14 cellular contexts compared by ENCODE assay signal in the genomic region with DNA sequence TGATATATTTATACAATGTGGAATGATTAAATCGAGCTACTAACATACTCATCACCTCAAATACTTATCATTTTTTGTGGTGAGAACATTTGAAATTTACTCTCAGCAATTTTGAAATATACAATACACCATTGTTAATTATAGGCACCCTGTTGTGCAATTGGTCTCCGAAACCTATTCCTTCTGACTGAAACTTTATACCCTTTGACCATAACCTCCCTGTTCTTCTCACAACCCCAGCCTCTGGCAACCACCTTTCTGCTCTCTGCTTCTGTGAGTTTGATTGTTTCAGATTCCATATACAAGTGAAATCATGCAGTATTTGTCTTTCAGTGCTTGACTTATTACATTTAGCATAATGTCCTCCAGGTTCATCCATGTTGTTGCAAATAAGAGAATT. TPM values are rescaled to one million over a fixed set of nuclear protein-coding genes. Genes with fewer than 3 reads are reported as not detected.
DNase-seq lines count a peak whose midpoint lies in the region; ATAC-seq and TF ChIP-seq lines count a peak whose summit lies in the region.
"Had no signal": no experiment of that assay in that cellular context is flagged by ENCODE, and none has a peak within 500 bp of the region (broad histone marks: within the 10 kb centered on the region; RNA-seq: fewer than 3 reads in every experiment).

No MANE protein-coding gene starts in this region.

- no peak overlapping the region for H2BK15ac ChIP-seq in IMR-90 (ENCODE audit: low read depth, low read length)

- no peaks in the 10 kb centered on the region for H3K27me3 Mint-ChIP-seq in Calu3 (ENCODE audit: unreplicated experiment)

- no peak overlapping the region for H4K5ac ChIP-seq in IMR-90 (ENCODE audit: low read depth, low read length)

- H2AK9ac ChIP-seq in IMR-90 (replicated peaks; ENCODE audit: low read depth, low read length, poor library complexity), result no peak overlapping the region

- no peak overlapping the region for H2AFZ ChIP-seq in IMR-90 (replicated peaks; ENCODE audit: low read length, poor library complexity)
- H2AFZ ChIP-seq: GM23338 had no signal

- no peak overlapping the region for H3K4me3 ChIP-seq in IMR-90 (ENCODE audit: insufficient read depth, low read depth, low read length)
- no peak overlapping the region for H3K4me3 ChIP-seq in gastrocnemius medialis
- no peak overlapping the region for H3K4me3 ChIP-seq in left lung
- H3K4me3 ChIP-seq: A549, BLaER1, GM23338 had no signal

- POLR2A ChIA-PET in IMR-90 (lab: Charles Lee; ENCODE audit: unreplicated experiment), result no interaction called here

- H3K36me3 ChIP-seq in IMR-90 (ENCODE audit: control insufficient read depth, insufficient read depth, low read length) (no peaks in the 10 kb centered on the region), gastrocnemius medialis (no peaks in the 10 kb centered on the region), left lung (no peaks in the 10 kb centered on the region)
- H3K36me3 ChIP-seq: BLaER1 had no signal

- H3K4ac ChIP-seq in IMR-90 (ENCODE audit: low read depth, low read length), result no peak overlapping the region

- dilution Hi-C loops in IMR-90 (cut with HindIII; ENCODE audit: low sequenced_read_pairs, unreplicated experiment), result no loop called here

- H3K9me1 ChIP-seq in IMR-90 (ENCODE audit: insufficient read depth, low read length), result no peaks in the 10 kb centered on the region

- no peaks in the 10 kb centered on the region for H4K20me1 ChIP-seq in IMR-90 (ENCODE audit: insufficient read depth, low read length)
- H4K20me1 ChIP-seq: BLaER1 had no signal

- H3K9me3 Mint-ChIP-seq in Calu3 (ENCODE audit: low read depth, unreplicated experiment), result no peaks in the 10 kb centered on the region
- H3K9me3 Mint-ChIP-seq: CD4-positive, CD25-positive, alpha-beta regulatory T cell; GM23338 had no signal

- H2BK20ac ChIP-seq in IMR-90 (ENCODE audit: low read depth, low read length), result no peak overlapping the region

- H3K27me3 ChIP-seq in IMR-90 (ENCODE audit: control insufficient read depth, insufficient read depth, low read length) (peaks cover 24% of the 10 kb centered on the region), gastrocnemius medialis (no peaks in the 10 kb centered on the region), left lung (peaks cover 0 to 4% of the 10 kb centered on the region in 2 donors)
- H3K27me3 ChIP-seq: BLaER1 had no signal

- H3K4me3 Mint-ChIP-seq in Calu3 (ENCODE audit: low read depth, unreplicated experiment), result no peak overlapping the region
- H3K4me3 Mint-ChIP-seq: CD4-positive, CD25-positive, alpha-beta regulatory T cell; GM23338 had no signal

- H3K4me2 ChIP-seq in IMR-90 (ENCODE audit: low read depth, low read length), result no peak overlapping the region
- H3K4me2 ChIP-seq: A549, BLaER1, GM23338 had no signal

- H3K14ac ChIP-seq in IMR-90 (replicated peaks; ENCODE audit: low read depth, low read length), result no peak overlapping the region

- no peak overlapping the region for H2AK5ac ChIP-seq in IMR-90 (ENCODE audit: low read depth, low read length)

- no peaks in the 10 kb centered on the region for H3K4me1 Mint-ChIP-seq in Calu3 (ENCODE audit: low read depth, unreplicated experiment)
- H3K4me1 Mint-ChIP-seq: CD4-positive, CD25-positive, alpha-beta regulatory T cell; GM23338 had no signal

- no peak overlapping the region for H3K56ac ChIP-seq in IMR-90 (ENCODE audit: extremely low read depth, insufficient read depth, low read length)

- no peak overlapping the region for H3K9ac ChIP-seq in IMR-90 (ENCODE audit: low read depth, low read length)
- H3K9ac ChIP-seq: BLaER1 had no signal

- no peak overlapping the region for H3K23ac ChIP-seq in IMR-90 (ENCODE audit: low read depth, low read length)

- H4K8ac ChIP-seq in IMR-90 (ENCODE audit: low read depth in 2 of 2, low read length in 2 of 2), result no peak overlapping the region

- peak overlapping the region; percentile 25 for H3K27ac Mint-ChIP-seq in Calu3 (ENCODE audit: unreplicated experiment)
- H3K27ac Mint-ChIP-seq: CD4-positive, CD25-positive, alpha-beta regulatory T cell; GM23338 had no signal

- no CpG with 5 or more reads among the region's 2 CpGs for WGBS in IMR-90 (ENCODE audit: extremely low coverage in 2 of 2, insufficient read length in 1 of 2), 2 experiments

- in situ Hi-C loops in IMR-90 (cut with MboI; ENCODE audit: low sequenced_read_pairs) (no loop called here), gastrocnemius medialis (cut with MboI; ENCODE audit: low sequenced_read_pairs in 4 of 4) (no loop called here)

- no peak for ATAC-seq in IMR-90 (ENCODE audit: low read depth)
- peak; percentile 82 to 84 for ATAC-seq in gastrocnemius medialis
- ATAC-seq in GM18870 (IDR thresholded peaks at IDR 0.05; ENCODE audit: unreplicated experiment), result no peak
- no peak for ATAC-seq in left lung
- ATAC-seq: A549, GM23338 had no signal

- H3K36me3 Mint-ChIP-seq in Calu3 (ENCODE audit: insufficient read depth, unreplicated experiment), result no peaks in the 10 kb centered on the region

- no peak for TF ChIP-seq POLR2A in IMR-90 (IDR thresholded peaks at IDR 0.05; ENCODE audit: low read depth, low read length)
- no peak for TF ChIP-seq POLR2A in gastrocnemius medialis (IDR thresholded peaks at IDR 0.05)

- TF ChIP-seq RAD21 in IMR-90 (IDR thresholded peaks at IDR 0.05; ENCODE audit: low read length), result no peak

- no peak overlapping the region for H3K18ac ChIP-seq in IMR-90 (ENCODE audit: low read depth, low read length)

- DNase-seq in Calu3 (peak; percentile 27), IMR-90 (no peak), epithelial cell of prostate (ENCODE audit: low read depth, low spot score) (peak; percentile 34), gastrocnemius medialis (no peak), iPS-NIHi7 (ENCODE audit: extremely low spot score) (no peak), left lung (no peak)
- DNase-seq: AML-193; CD4-positive, CD25-positive, alpha-beta regulatory T cell; DMS 273 treated with DMSO at 0.1 percent for 48 hours; H7 had no signal

- H3K79me1 ChIP-seq in IMR-90 (ENCODE audit: low read depth in 1 of 2, low read length in 2 of 2), result no peaks in the 10 kb centered on the region

- CTCF ChIA-PET in Calu3 (lab: Charles Lee), result no interaction called here
- CTCF ChIA-PET in IMR-90 (lab: Yijun Ruan, JAX), result no interaction called here

- intact Hi-C loops in Calu3 (cut with micrococcal nuclease; ENCODE audit: unreplicated experiment), result no loop called here
- intact Hi-C loops in IMR-90 (cut with micrococcal nuclease), result no loop called here
- intact Hi-C loops in gastrocnemius medialis (cut with DNase I; ENCODE audit: low total_unique reads), result no loop called here
- intact Hi-C loops in left lung (cut with DNase I), result no loop called here

- H4K91ac ChIP-seq in IMR-90 (ENCODE audit: insufficient read depth, low read depth, low read length), result no peak overlapping the region

- H3K4me1 ChIP-seq in IMR-90 (ENCODE audit: control insufficient read depth, insufficient read depth, low read length), result no peaks in the 10 kb centered on the region
- H3K4me1 ChIP-seq in gastrocnemius medialis, result peaks cover 0 to 7% of the 10 kb centered on the region in 2 donors
- H3K4me1 ChIP-seq in left lung, result no peaks in the 10 kb centered on the region
- H3K4me1 ChIP-seq: A549, BLaER1 had no signal

- TF ChIP-seq CTCF in Calu3 (IDR thresholded peaks at IDR 0.05; ENCODE audit: unreplicated experiment) (no peak), IMR-90 (conservative IDR thresholded peaks at IDR 0.05; ENCODE audit: low read depth, low read length) (no peak), gastrocnemius medialis (IDR thresholded peaks at IDR 0.05 in 4 of 5, conservative IDR thresholded peaks at IDR 0.05 in 1 of 5) (no peak), left lung (IDR thresholded peaks at IDR 0.05) (no peak)

- BruUV-seq in Calu3 (replicated peaks; lab: Mats Ljungman, UMichigan) (no TSS peak), IMR-90 (replicated peaks; lab: Mats Ljungman, UMichigan) (no TSS peak)

- H3K27ac ChIP-seq in IMR-90 (ENCODE audit: insufficient read depth, low read length) (no peak overlapping the region), epithelial cell of prostate (no peak overlapping the region), gastrocnemius medialis (no peak overlapping the region), left lung (no peak overlapping the region)
- H3K27ac ChIP-seq: A549, BLaER1 had no signal

- no peak overlapping the region for H2BK120ac ChIP-seq in IMR-90 (ENCODE audit: low read depth, low read length)

- no peak overlapping the region for H2BK5ac ChIP-seq in IMR-90 (ENCODE audit: low read depth, low read length, poor library complexity, severe bottlenecking)

- H3K9me3 ChIP-seq in IMR-90 (ENCODE audit: control insufficient read depth, insufficient read depth, low read length) (no peaks in the 10 kb centered on the region), gastrocnemius medialis (no peaks in the 10 kb centered on the region), left lung (no peaks in the 10 kb centered on the region)
- H3K9me3 ChIP-seq: A549, BLaER1 had no signal

TF ChIP-seq in IMR-90, 13 proteins besides CTCF, POLR2A, EP300 and RAD21:
- no peak for TF ChIP-seq MAFK (IDR thresholded peaks at IDR 0.05; ENCODE audit: low read depth, low read length)
- 0 out of 2 replicates have a peak, but pooled peaks have one; percentile 8 for TF ChIP-seq CEBPB (IDR thresholded peaks at IDR 0.05; ENCODE audit: low read depth, low read length)

RNA-seq across cellular contexts. Expression of a gene that starts 49.5 kb away (rescaled TPM):
- total RNA-seq in Calu3 (2022), result 20.1 and 24.7 TPM in 2 replicates
- 7.5 and 9.5 TPM in 2 replicates for total RNA-seq in IMR-90 (2012; rRNA removed)
- polyA plus RNA-seq in IMR-90 (2012; rRNA removed), result 7.7 and 11.4 TPM in 2 replicates
- 2.6 and 3.6 TPM in 2 replicates for polyA plus RNA-seq in IMR-90 (2012; cell fraction: cytosol; rRNA removed)
- 18.4 and 35.9 TPM in 2 replicates for polyA plus RNA-seq in IMR-90 (2012; cell fraction: nucleus; rRNA removed; ENCODE audit: low replicate concordance)
- total RNA-seq in gastrocnemius medialis, result 10 to 100 TPM in 3 of 4 donors, 1 to 10 TPM in 1; 5.9 to 21.7 (median 16.7) TPM
- total RNA-seq in left lung, result 10 to 100 TPM; 16.6 to 21.3 TPM

RNA-seq across cellular contexts. Expression of a gene that starts 59.0 kb away (rescaled TPM):
- total RNA-seq in Calu3 (2022), result 57.8 and 72.2 TPM in 2 replicates
- total RNA-seq in IMR-90 (2012; rRNA removed), result 110 and 222 TPM in 2 replicates
- polyA plus RNA-seq in IMR-90 (2012; rRNA removed), result 122 and 166 TPM in 2 replicates
- 441 and 499 TPM in 2 replicates for polyA plus RNA-seq in IMR-90 (2012; cell fraction: cytosol; rRNA removed)
- 56.3 and 235 TPM in 2 replicates for polyA plus RNA-seq in IMR-90 (2012; cell fraction: nucleus; rRNA removed; ENCODE audit: low replicate concordance)
- 10 to 100 TPM; 44.8 to 73.9 (median 66.4) TPM for total RNA-seq in gastrocnemius medialis
- 10 to 100 TPM; 64.1 to 83.4 TPM for total RNA-seq in left lung

Comparison
In these comparisons a context has a peak if more than half of its experiments do, and no peak if none do; other contexts are left out.
1. DNase-seq: peak in Calu3 (single experiment) and epithelial cell of prostate (single experiment); none in IMR-90 (single experiment), gastrocnemius medialis (0 of 2), iPS-NIHi7 (single experiment) and left lung (0 of 2).
2. ATAC-seq: peak in gastrocnemius medialis (2 of 2); none in IMR-90 (single experiment), GM18870 (single experiment) and left lung (single experiment).